Comparison of ENCODE assay signal across 1 cellular context in genomic region chr7:70392870-70393269, GRCh38.
TF ChIP-seq lines count a peak whose summit lies in the region.

No MANE protein-coding gene starts in this region.

TF ChIP-seq in GM23338, 12 proteins besides CTCF, POLR2A, EP300 and RAD21 (continued from another document):
- TF ChIP-seq, protein P1, sequence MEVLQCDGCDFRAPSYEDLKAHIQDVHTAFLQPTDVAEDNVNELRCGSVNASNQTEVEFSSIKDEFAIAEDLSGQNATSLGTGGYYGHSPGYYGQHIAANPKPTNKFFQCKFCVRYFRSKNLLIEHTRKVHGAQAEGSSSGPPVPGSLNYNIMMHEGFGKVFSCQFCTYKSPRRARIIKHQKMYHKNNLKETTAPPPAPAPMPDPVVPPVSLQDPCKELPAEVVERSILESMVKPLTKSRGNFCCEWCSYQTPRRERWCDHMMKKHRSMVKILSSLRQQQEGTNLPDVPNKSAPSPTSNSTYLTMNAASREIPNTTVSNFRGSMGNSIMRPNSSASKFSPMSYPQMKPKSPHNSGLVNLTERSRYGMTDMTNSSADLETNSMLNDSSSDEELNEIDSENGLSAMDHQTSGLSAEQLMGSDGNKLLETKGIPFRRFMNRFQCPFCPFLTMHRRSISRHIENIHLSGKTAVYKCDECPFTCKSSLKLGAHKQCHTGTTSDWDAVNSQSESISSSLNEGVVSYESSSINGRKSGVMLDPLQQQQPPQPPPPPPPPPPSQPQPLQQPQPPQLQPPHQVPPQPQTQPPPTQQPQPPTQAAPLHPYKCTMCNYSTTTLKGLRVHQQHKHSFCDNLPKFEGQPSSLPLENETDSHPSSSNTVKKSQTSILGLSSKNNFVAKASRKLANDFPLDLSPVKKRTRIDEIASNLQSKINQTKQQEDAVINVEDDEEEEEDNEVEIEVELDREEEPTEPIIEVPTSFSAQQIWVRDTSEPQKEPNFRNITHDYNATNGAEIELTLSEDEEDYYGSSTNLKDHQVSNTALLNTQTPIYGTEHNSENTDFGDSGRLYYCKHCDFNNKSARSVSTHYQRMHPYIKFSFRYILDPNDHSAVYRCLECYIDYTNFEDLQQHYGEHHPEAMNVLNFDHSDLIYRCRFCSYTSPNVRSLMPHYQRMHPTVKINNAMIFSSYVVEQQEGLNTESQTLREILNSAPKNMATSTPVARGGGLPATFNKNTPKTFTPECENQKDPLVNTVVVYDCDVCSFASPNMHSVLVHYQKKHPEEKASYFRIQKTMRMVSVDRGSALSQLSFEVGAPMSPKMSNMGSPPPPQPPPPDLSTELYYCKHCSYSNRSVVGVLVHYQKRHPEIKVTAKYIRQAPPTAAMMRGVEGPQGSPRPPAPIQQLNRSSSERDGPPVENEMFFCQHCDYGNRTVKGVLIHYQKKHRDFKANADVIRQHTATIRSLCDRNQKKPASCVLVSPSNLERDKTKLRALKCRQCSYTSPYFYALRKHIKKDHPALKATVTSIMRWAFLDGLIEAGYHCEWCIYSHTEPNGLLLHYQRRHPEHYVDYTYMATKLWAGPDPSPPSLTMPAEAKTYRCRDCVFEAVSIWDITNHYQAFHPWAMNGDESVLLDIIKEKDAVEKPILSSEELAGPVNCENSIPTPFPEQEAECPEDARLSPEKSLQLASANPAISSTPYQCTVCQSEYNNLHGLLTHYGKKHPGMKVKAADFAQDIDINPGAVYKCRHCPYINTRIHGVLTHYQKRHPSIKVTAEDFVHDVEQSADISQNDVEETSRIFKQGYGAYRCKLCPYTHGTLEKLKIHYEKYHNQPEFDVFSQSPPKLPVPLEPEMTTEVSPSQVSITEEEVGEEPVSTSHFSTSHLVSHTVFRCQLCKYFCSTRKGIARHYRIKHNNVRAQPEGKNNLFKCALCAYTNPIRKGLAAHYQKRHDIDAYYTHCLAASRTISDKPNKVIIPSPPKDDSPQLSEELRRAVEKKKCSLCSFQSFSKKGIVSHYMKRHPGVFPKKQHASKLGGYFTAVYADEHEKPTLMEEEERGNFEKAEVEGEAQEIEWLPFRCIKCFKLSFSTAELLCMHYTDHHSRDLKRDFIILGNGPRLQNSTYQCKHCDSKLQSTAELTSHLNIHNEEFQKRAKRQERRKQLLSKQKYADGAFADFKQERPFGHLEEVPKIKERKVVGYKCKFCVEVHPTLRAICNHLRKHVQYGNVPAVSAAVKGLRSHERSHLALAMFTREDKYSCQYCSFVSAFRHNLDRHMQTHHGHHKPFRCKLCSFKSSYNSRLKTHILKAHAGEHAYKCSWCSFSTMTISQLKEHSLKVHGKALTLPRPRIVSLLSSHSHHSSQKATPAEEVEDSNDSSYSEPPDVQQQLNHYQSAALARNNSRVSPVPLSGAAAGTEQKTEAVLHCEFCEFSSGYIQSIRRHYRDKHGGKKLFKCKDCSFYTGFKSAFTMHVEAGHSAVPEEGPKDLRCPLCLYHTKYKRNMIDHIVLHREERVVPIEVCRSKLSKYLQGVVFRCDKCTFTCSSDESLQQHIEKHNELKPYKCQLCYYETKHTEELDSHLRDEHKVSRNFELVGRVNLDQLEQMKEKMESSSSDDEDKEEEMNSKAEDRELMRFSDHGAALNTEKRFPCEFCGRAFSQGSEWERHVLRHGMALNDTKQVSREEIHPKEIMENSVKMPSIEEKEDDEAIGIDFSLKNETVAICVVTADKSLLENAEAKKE (CRISPR knock-in tag; IDR thresholded peaks at IDR 0.05), result no peak
- no peak for TF ChIP-seq JUNB (IDR thresholded peaks at IDR 0.05; ENCODE audit: unreplicated experiment)
- no peak for TF ChIP-seq EZH2 (IDR thresholded peaks at IDR 0.05; ENCODE audit: low read depth, unreplicated experiment)
- no peak for TF ChIP-seq EZH2phosphoT487 (IDR thresholded peaks at IDR 0.05; ENCODE audit: unreplicated experiment)
- TF ChIP-seq REST (IDR thresholded peaks at IDR 0.05; ENCODE audit: unreplicated experiment), result no peak
- no peak for TF ChIP-seq ZNF114 (CRISPR knock-in tag; IDR thresholded peaks at IDR 0.05)
